1 cellular context compared by ENCODE assay signal in genomic region chr12:46218509-46219095, GRCh38.
TF ChIP-seq lines count a peak whose summit lies in the region.

No MANE protein-coding gene starts in this region.

TF ChIP-seq in SK-N-SH, 30 proteins besides CTCF, POLR2A, EP300 and RAD21 (continued from another document):
- TF ChIP-seq, protein P1, sequence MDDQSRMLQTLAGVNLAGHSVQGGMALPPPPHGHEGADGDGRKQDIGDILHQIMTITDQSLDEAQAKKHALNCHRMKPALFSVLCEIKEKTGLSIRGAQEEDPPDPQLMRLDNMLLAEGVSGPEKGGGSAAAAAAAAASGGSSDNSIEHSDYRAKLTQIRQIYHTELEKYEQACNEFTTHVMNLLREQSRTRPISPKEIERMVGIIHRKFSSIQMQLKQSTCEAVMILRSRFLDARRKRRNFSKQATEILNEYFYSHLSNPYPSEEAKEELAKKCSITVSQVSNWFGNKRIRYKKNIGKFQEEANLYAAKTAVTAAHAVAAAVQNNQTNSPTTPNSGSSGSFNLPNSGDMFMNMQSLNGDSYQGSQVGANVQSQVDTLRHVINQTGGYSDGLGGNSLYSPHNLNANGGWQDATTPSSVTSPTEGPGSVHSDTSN (IDR thresholded peaks at IDR 0.05) = no peak
- TF ChIP-seq SIN3A (IDR thresholded peaks at IDR 0.05; ENCODE audit: borderline replicate concordance, low read depth, low read length) (no peak), EZH2phosphoT487 (IDR thresholded peaks at IDR 0.05; ENCODE audit: borderline replicate concordance, low read depth) (no peak), RFX5 (IDR thresholded peaks at IDR 0.05; ENCODE audit: low read length) (no peak), TAF1 (IDR thresholded peaks at IDR 0.05; ENCODE audit: borderline replicate concordance, low read depth, low read length) (no peak), REST (IDR thresholded peaks at IDR 0.05; ENCODE audit: low read depth, low read length) (no peak), TEAD4 (IDR thresholded peaks at IDR 0.05; ENCODE audit: borderline replicate concordance, insufficient read depth) (no peak), FOSL2 (IDR thresholded peaks at IDR 0.05; ENCODE audit: borderline replicate concordance, low read depth) (no peak)
- TF ChIP-seq, protein P2, sequence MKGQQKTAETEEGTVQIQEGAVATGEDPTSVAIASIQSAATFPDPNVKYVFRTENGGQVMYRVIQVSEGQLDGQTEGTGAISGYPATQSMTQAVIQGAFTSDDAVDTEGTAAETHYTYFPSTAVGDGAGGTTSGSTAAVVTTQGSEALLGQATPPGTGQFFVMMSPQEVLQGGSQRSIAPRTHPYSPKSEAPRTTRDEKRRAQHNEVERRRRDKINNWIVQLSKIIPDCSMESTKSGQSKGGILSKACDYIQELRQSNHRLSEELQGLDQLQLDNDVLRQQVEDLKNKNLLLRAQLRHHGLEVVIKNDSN (IDR thresholded peaks at IDR 0.05; ENCODE audit: borderline replicate concordance, low read depth) = no peak
TF ChIP-seq in SK-N-SH: peak in this region for 0.
